Comparison of ENCODE assay signal across 23 cellular contexts in genomic region chr18:74550886-74551285, GRCh38. TPM values are rescaled to one million over a fixed set of nuclear protein-coding genes. Genes with fewer than 3 reads are reported as not detected.
A peak's percentile ranks its signal among the peaks of the same experiment; 100 is the strongest.
DNase-seq lines count a peak whose midpoint lies in the region; ATAC-seq and TF ChIP-seq lines count a peak whose summit lies in the region.
"Had no signal": no experiment of that assay in that cellular context is flagged by ENCODE, and none has a peak within 500 bp of the region (broad histone marks: within the 10 kb centered on the region; RNA-seq: fewer than 3 reads in every experiment).

No MANE protein-coding gene starts in this region.

- no peak overlapping the region for H3K4me3 Mint-ChIP-seq in HFFc6
- H3K4me3 Mint-ChIP-seq: CD4-positive, CD25-positive, alpha-beta regulatory T cell; CD8-positive, alpha-beta T cell had no signal

- no peak for TF ChIP-seq CTCF in coronary artery (IDR thresholded peaks at IDR 0.05)
- no peak for TF ChIP-seq CTCF in HFFc6 (IDR thresholded peaks at IDR 0.05)

- H3K27ac ChIP-seq in coronary artery (no peak overlapping the region), substantia nigra (ENCODE audit: low read depth, low read length, poor library complexity, severe bottlenecking) (peak overlapping the region; percentile 68)
- H3K27ac ChIP-seq: 22Rv1, GM23248 had no signal

- H3K9me3 Mint-ChIP-seq in HFFc6 = peaks cover 25% of the 10 kb centered on the region

- H3K4me3 ChIP-seq in coronary artery = no peak overlapping the region
- H3K4me3 ChIP-seq: GM12878, GM23248 had no signal

- no peak overlapping the region for H3K27ac Mint-ChIP-seq in HFFc6
- H3K27ac Mint-ChIP-seq: CD4-positive, CD25-positive, alpha-beta regulatory T cell; CD8-positive, alpha-beta T cell had no signal

- DNase-seq in NOMO-1 treated with DMSO at 0.1 percent for 48 hours (lab: John Stamatoyannopoulos, UW; ENCODE audit: unreplicated experiment) = peak; percentile 29
- no peak for DNase-seq in NOMO-1 treated with dmso at 0.1 percent for 144 hours (lab: John Stamatoyannopoulos, UW; ENCODE audit: unreplicated experiment)
- DNase-seq in coronary artery (ENCODE audit: low spot score) = peak; percentile 24
- DNase-seq in left lobe of liver (ENCODE audit: low spot score) = peak; percentile 83
- no peak for DNase-seq in substantia nigra (lab: John Stamatoyannopoulos, UW)
- no peak for DNase-seq in Ammon's horn (ENCODE audit: low spot score)
- DNase-seq in HFFc6 = no peak
- no peak for DNase-seq in NCI-H2171 (lab: John Stamatoyannopoulos, UW)
- DNase-seq: AML-193; C1 segment of cervical spinal cord; Caco-2; CD4-positive, CD25-positive, alpha-beta regulatory T cell; CD8-positive, alpha-beta T cell; DMS 273 treated with DMSO at 0.1 percent for 48 hours; DMS79; EL; GDM1; GM23248; H7 had no signal

- H3K27me3 Mint-ChIP-seq in HFFc6 (ENCODE audit: insufficient read depth) = peaks cover 18% of the 10 kb centered on the region

- peak; percentile 79 for ATAC-seq in left lobe of liver
- ATAC-seq: CD8-positive, alpha-beta T cell; GM12878; HCT116 had no signal

- H3K36me3 Mint-ChIP-seq in HFFc6 (ENCODE audit: low read depth) = peaks cover 16% of the 10 kb centered on the region
- H3K36me3 Mint-ChIP-seq: CD4-positive, CD25-positive, alpha-beta regulatory T cell; CD8-positive, alpha-beta T cell had no signal

- peaks cover 14% of the 10 kb centered on the region for H3K4me1 Mint-ChIP-seq in HFFc6 (ENCODE audit: low read depth)

RNA-seq across cellular contexts. Expression of gene CNDP1, which starts 16.6 kb away (rescaled TPM):
- 66.3 TPM for total RNA-seq in left lobe of liver
- total RNA-seq in HFFc6 (2021; fragmentation: NEBNext Ultra II Directional; extraction: Animal tissue kit (Norgen Biotek cat#: 25700)) = not detected
- total RNA-seq: GM12878, GM23248, H1, H7 had no signal

RNA-seq across cellular contexts. Expression of gene ZNF407, which starts 46.8 kb away (rescaled TPM):
- total RNA-seq in left lobe of liver = 4.9 TPM
- total RNA-seq in HFFc6 (2021; fragmentation: NEBNext Ultra II Directional; extraction: Animal tissue kit (Norgen Biotek cat#: 25700)) = 1 to 10 TPM; 7.9 to 9.7 (median 9.1) TPM

RNA-seq across cellular contexts. Expression of gene CNDP2, which starts 54.7 kb away (rescaled TPM):
- 243 TPM for total RNA-seq in left lobe of liver
- total RNA-seq in HFFc6 (2021; fragmentation: NEBNext Ultra II Directional; extraction: Animal tissue kit (Norgen Biotek cat#: 25700)) = 10 to 100 TPM; 79.7 to 95.4 (median 85.3) TPM

Comparison
In these comparisons a context has a peak if more than half of its experiments do, and no peak if none do; other contexts are left out.
1. DNase-seq: peak in NOMO-1 treated with DMSO at 0.1 percent for 48 hours (single experiment), coronary artery (single experiment) and left lobe of liver (single experiment); none in NOMO-1 treated with dmso at 0.1 percent for 144 hours (single experiment), substantia nigra (0 of 49), Ammon's horn (single experiment), HFFc6 (single experiment) and NCI-H2171 (single experiment).
2. RNA of gene CNDP1, which starts 16.6 kb away (total RNA-seq): 66.3 TPM in left lobe of liver (single experiment); not detected in HFFc6; every median in the first group is over 10 times any median in the second.